In the genomic region with DNA sequence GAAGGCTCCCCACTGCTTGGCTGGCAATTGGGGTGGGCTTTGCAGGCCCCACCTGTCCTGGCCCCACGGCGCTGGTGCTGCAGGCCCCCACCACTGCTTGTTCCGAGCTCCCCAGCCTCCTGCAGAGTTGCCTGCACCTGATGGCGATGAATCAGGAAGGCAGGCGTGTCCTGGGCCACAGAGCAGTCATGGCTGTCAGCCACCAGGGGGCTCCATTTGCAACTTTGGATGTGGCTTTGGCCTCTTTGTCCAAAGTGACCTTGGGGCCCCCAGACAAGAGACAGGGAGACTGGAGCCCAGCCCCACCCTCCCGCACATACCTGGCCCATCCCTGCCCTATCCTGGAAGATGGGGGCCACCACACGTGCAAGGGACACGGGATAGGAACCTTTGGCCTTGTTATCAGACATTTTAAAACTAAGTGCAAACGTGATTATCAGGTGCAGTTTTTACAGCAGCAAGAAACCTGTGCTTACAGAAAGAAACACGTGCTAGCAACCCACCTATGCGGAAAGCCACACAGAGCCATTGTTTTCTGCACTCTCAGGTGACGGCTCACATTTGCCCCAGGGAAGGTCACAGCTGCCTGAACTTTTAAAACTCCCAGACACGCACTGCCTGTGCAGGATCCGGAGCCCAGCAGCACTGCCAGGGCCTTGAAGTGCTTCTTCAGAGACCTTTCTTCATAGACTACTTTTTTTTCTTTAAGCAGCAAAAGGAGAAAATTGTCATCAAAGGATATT, we compare ENCODE assay signal across 8 cellular contexts. TPM values are rescaled to one million over a fixed set of nuclear protein-coding genes. Genes with fewer than 3 reads are reported as not detected.
DNase-seq lines count a peak whose midpoint lies in the region; ATAC-seq and TF ChIP-seq lines count a peak whose summit lies in the region.

Gene DNASE1, plus strand, starts transcription at position 443 of the 743 bp plus-strand sequence. CDS start 683 bp downstream, outside the sequence.

- H3K27me3 ChIP-seq in GM23248 (replicated peaks; ENCODE audit: insufficient read depth): no peaks in the 10 kb centered on the region

- H3K9ac ChIP-seq in GM23248: no peak within 1 kb of the TSS

- H3K79me2 ChIP-seq in GM23248 (ENCODE audit: insufficient read depth): no peaks in the 10 kb centered on the region

- H3K27ac ChIP-seq in GM23248: no peak within 1 kb of the TSS

- no peaks in the 10 kb centered on the region for H4K20me1 ChIP-seq in GM23248 (ENCODE audit: insufficient read depth)

- no peak for ATAC-seq in GM19455 (IDR thresholded peaks at IDR 0.05; ENCODE audit: unreplicated experiment)

- H3K4me2 ChIP-seq in GM23248 (ENCODE audit: unreplicated experiment): no peak within 1 kb of the TSS

- no peaks in the 10 kb centered on the region for H3K4me1 ChIP-seq in GM23248 (ENCODE audit: insufficient read depth)

- in situ Hi-C loops in GM23248 (cut with MboI): no loop called here

- DNase-seq in AML-193 (lab: John Stamatoyannopoulos, UW): peak; percentile 24 to 46
- DNase-seq in GM23248: peak; percentile 77
- peak; percentile 22 for DNase-seq in activated T-helper 1 cell treated with Interleukin-2 at 50 U/mL for 16 hours (ENCODE audit: low read depth)
- DNase-seq in foreskin fibroblast: peak; percentile 18 to 66
- DNase-seq in occipital lobe (lab: John Stamatoyannopoulos, UW): no peak
- DNase-seq in ureter (ENCODE audit: low spot score): no peak

- H3K4me3 ChIP-seq in GM23248 (no peak within 1 kb of the TSS), foreskin fibroblast (ENCODE audit: low read depth in 1 of 2, low read length in 2 of 2) (no peak within 1 kb of the TSS)

- H3F3A ChIP-seq in GM23248 (ENCODE audit: insufficient read depth): 0 out of 2 replicates have a peak, but pooled peaks cover 7% of the 10 kb centered on the region

- H3K9me3 ChIP-seq in GM23248 (ENCODE audit: low read depth): no peaks in the 10 kb centered on the region

- 0 out of 2 replicates have a peak, but pooled peaks cover 1% of the 10 kb centered on the region for H3K36me3 ChIP-seq in GM23248 (ENCODE audit: low read depth)

- peak; percentile 56 for TF ChIP-seq CTCF in foreskin fibroblast (IDR thresholded peaks at IDR 0.05; ENCODE audit: low read depth, low read length)

- no peaks in the 10 kb centered on the region for H3K9me2 ChIP-seq in GM23248 (ENCODE audit: insufficient read depth)

- no peak within 1 kb of the TSS for H2AFZ ChIP-seq in GM23248

- 72% methylated on average over 14 of the region's 14 CpGs for WGBS in GM23248 (ENCODE audit: low coverage in 1 of 2, low lambda C conversion rate in 2 of 2, missing lambda C conversion rate in 2 of 2), 2 experiments

TF ChIP-seq in PFSK-1, 5 proteins besides CTCF, POLR2A, EP300 and RAD21:
- TF ChIP-seq SIN3A (IDR thresholded peaks at IDR 0.05; ENCODE audit: borderline replicate concordance, insufficient read depth, low read length): no peak
- peak; percentile 23; the same call in 1 of the 2 replicates for TF ChIP-seq POLR2AphosphoS5 (IDR thresholded peaks at IDR 0.05; ENCODE audit: low read depth, low read length)

RNA-seq across cellular contexts. Expression of gene DNASE1, which starts in this region (rescaled TPM):
- 4.3 and 6.7 TPM in 2 replicates for total RNA-seq in GM23248 (2014; rRNA removed; shearing (Covaris generic))
- 3.4 and 4.2 TPM in 2 replicates for polyA plus RNA-seq in GM23248 (2016; fragmentation: Nextera tagmentation; extraction: Ambion mirVana)
- polyA plus RNA-seq in PFSK-1 (2012; ENCODE audit: insufficient read length, low read depth): 6.1 TPM
- 35.9 TPM for total RNA-seq in occipital lobe
- total RNA-seq in ureter: 18.0 TPM

Comparison
In these comparisons a context has a peak if more than half of its experiments do, and no peak if none do; other contexts are left out.
1. DNase-seq: peak in AML-193 (2 of 2), GM23248 (single experiment), activated T-helper 1 cell treated with Interleukin-2 at 50 U/mL for 16 hours (single experiment) and foreskin fibroblast (2 of 2); none in occipital lobe (single experiment) and ureter (single experiment).